22 cellular contexts compared by ENCODE assay signal in the genomic region with DNA sequence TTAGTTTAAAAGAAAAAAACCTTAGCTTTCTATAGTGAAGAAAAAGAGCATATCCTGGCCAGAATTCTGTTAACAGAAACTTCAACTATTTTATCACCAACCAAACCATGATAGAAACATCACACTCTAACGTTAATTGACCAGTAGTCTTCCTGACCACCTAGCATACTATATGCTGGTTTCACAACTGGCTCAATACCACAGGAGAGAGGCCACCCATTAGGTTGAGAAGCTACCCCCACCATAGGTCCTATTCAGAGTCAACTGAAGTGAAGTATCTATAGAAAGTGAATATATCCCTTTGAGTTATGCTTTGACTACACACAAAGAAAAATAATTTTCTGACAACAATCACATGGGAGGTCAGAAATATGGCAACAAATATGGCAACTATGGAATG.
"Had no signal": no experiment of that assay in that cellular context is flagged by ENCODE, and none has a peak within 500 bp of the region (broad histone marks: within the 10 kb centered on the region; RNA-seq: fewer than 3 reads in every experiment).

No MANE protein-coding gene starts in this region.

- H3K27ac Mint-ChIP-seq: activated naive CD4-positive, alpha-beta T cell treated with anti-CD3 and anti-CD28 coated beads for 36 hours; dendritic cell treated with granulocyte-macrophage colony-stimulating factor and Interleukin-4, amounts not matched to agents 40 ng/mL and 50 ng/mL, for 4 days; nephron progenitor cell; T-helper 1 cell treated with Interleukin-12 subunit alpha and Interleukin-12 subunit beta and Interleukin-4 antibody, amounts not matched to agents 30 μg/mL and 1 μg/mL, for 36 hours had no signal

- H3K4me3 Mint-ChIP-seq: activated naive CD4-positive, alpha-beta T cell treated with anti-CD3 and anti-CD28 coated beads for 36 hours; dendritic cell treated with granulocyte-macrophage colony-stimulating factor and Interleukin-4, amounts not matched to agents 40 ng/mL and 50 ng/mL, for 4 days; nephron progenitor cell; T-helper 1 cell treated with Interleukin-12 subunit alpha and Interleukin-12 subunit beta and Interleukin-4 antibody, amounts not matched to agents 30 μg/mL and 1 μg/mL, for 36 hours had no signal

- H3K4me1 Mint-ChIP-seq: nephron progenitor cell had no signal

- H3K9me3 ChIP-seq: adrenal gland, ascending aorta, heart right ventricle, pancreas, right lobe of liver, SJSA1, upper lobe of left lung had no signal

- H3K4me3 ChIP-seq: adrenal gland, ascending aorta, heart right ventricle, pancreas, right lobe of liver, SJSA1, skin epidermis, upper lobe of left lung had no signal

- DNase-seq: activated CD4-positive, alpha-beta T cell treated with anti-CD3 and anti-CD28 coated beads, Interleukin-2, amount 50 U/mL, for 48 hours; activated CD4-positive, CD25-positive, alpha-beta regulatory T cell treated with anti-CD3 and anti-CD28 coated beads, Interleukin-2, amount 50 U/mL, for 72 hours; activated naive CD4-positive, alpha-beta T cell treated with anti-CD3 and anti-CD28 coated beads for 36 hours; activated T-cell treated with anti-CD3 and anti-CD28 coated beads, Interleukin-2, amount 50 U/mL, for 1 hour; adrenal gland; brain microvascular endothelial cell; caudate nucleus; effector CD4-positive, alpha-beta T cell; foreskin fibroblast; heart right ventricle; islet precursor cell; left cardiac atrium; nephron progenitor cell; pancreas; right lobe of liver; stimulated activated CD4-positive, alpha-beta T cell treated with anti-CD3 and anti-CD28 coated beads, Interleukin-1b, Interleukin-23, amount 100 ng/mL, for 48 hours; upper lobe of left lung had no signal

- H3K4me1 ChIP-seq: ascending aorta, pancreas, right lobe of liver had no signal

- H3K27me3 ChIP-seq: adrenal gland, ascending aorta, brain microvascular endothelial cell, heart right ventricle, pancreas, right lobe of liver, SJSA1, upper lobe of left lung had no signal

- H3K36me3 ChIP-seq: adrenal gland, ascending aorta, brain microvascular endothelial cell, pancreas, right lobe of liver, SJSA1 had no signal

- H3K27ac ChIP-seq: adrenal gland, ascending aorta, brain microvascular endothelial cell, heart right ventricle, pancreas, right lobe of liver, SJSA1, skin epidermis, upper lobe of left lung had no signal

- H3K9me3 Mint-ChIP-seq: activated naive CD4-positive, alpha-beta T cell treated with anti-CD3 and anti-CD28 coated beads for 36 hours; dendritic cell treated with granulocyte-macrophage colony-stimulating factor and Interleukin-4, amounts not matched to agents 40 ng/mL and 50 ng/mL, for 4 days; nephron progenitor cell had no signal

- H3K27me3 Mint-ChIP-seq: dendritic cell treated with granulocyte-macrophage colony-stimulating factor and Interleukin-4, amounts not matched to agents 40 ng/mL and 50 ng/mL, for 4 days had no signal

- ATAC-seq: heart right ventricle, left cardiac atrium, pancreas, right lobe of liver had no signal
